Comparison of ENCODE assay signal across 9 cellular contexts in the genomic region with DNA sequence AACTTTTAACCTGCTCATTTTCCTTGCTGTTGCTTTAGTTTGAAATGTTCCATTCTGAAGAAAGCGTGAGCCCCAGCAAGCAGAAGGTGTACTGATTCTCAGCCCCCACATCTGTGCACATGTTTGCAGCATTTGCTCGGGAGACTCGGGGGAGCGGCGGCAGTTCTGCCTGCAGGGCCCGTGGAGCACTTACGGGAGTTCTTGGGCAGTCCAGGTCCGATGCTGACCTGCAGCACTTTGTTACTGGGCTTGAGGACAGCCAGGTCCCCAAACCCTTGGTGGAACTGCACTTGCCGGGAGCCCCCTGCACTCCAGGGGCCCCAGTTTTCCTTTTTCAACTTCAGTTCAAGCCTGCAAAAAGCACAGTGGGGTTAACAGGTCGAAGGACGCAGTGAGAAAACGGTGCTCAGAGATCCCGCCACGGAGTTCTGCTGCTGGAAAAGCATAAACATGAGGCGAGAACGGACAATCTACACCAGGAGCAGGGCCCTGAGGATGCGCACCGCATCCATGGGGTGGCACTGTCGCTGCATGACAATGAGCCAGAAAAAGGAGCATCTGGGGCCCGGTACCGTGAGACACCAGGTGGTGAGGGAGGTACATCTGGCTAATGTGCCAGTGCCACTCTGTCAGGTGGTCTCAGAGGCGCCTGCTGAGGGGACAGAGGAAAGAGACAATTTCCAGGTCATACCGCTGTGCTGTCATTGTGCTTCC. TPM values are rescaled to one million over a fixed set of nuclear protein-coding genes. Genes with fewer than 3 reads are reported as not detected.
DNase-seq lines count a peak whose midpoint lies in the region; ATAC-seq and TF ChIP-seq lines count a peak whose summit lies in the region.
"Had no signal": no experiment of that assay in that cellular context is flagged by ENCODE, and none has a peak within 500 bp of the region (broad histone marks: within the 10 kb centered on the region; RNA-seq: fewer than 3 reads in every experiment).

No MANE protein-coding gene starts in this region.

- DNase-seq in AG04450 (ENCODE audit: low read depth, low spot score) (no peak), HEK293T (ENCODE audit: extremely low spot score) (peak; percentile 11), PC-3 (peak; percentile 49), epithelial cell of esophagus (ENCODE audit: low read depth) (no peak), medulla oblongata (ENCODE audit: extremely low spot score) (no peak), cardiac septum (ENCODE audit: low spot score) (no peak)
- peak; percentile 42 for DNase-seq in stimulated activated naive CD8-positive, alpha-beta T cell treated with anti-CD3 and anti-CD28 coated beads, Interleukin-15, Interleukin-2, amounts not matched to agents 100 U/mL and 50 U/mL, for 24 hours

- TF ChIP-seq CTCF in AG04450 (IDR thresholded peaks at IDR 0.05; ENCODE audit: low read depth, low read length) = peak; percentile 70
- peak; percentile 69 for TF ChIP-seq CTCF in PC-3 (conservative IDR thresholded peaks at IDR 0.05; ENCODE audit: low read depth, low read length)
- TF ChIP-seq CTCF in epithelial cell of esophagus (IDR thresholded peaks at IDR 0.05; ENCODE audit: insufficient read depth, low read depth, low read length, missing control alignments) = peak; percentile 59

- H3K79me2 ChIP-seq in PC-3 (ENCODE audit: low read length) = no peaks in the 10 kb centered on the region

- no peak overlapping the region for H3K9ac ChIP-seq in PC-3 (ENCODE audit: low read length)

- CTCF ChIA-PET in AG04450 (lab: Charles Lee) (interaction anchor here (1.0 to 2.3 kb wide), 5 partner anchors 10 to 339 kb away, joined by 4 to 26 read pairs (median 6); no protein-coding TSS in a partner anchor), HEK293T (lab: Yijun Ruan, JAX) (no interaction called here), PC-3 (lab: Charles Lee) (no interaction called here)

- H3K4me2 ChIP-seq in PC-3 (ENCODE audit: low read length) = no peak overlapping the region

- H3K27me3 ChIP-seq in AG04450 (ENCODE audit: control insufficient read depth, insufficient read depth, low read length) (no peaks in the 10 kb centered on the region), PC-3 (ENCODE audit: low read length) (no peaks in the 10 kb centered on the region)
- H3K27me3 ChIP-seq: neutrophil had no signal

- no peaks in the 10 kb centered on the region for H3F3A ChIP-seq in PC-3 (ENCODE audit: low read length, unreplicated experiment)

- peak; percentile 63 for ATAC-seq in PC-3
- ATAC-seq in stimulated activated naive CD8-positive, alpha-beta T cell treated with anti-CD3 and anti-CD28 coated beads, Interleukin-15, Interleukin-2, amounts not matched to agents 100 U/mL and 50 U/mL, for 24 hours = no peak
- no peak for ATAC-seq in GM21447 (IDR thresholded peaks at IDR 0.05; ENCODE audit: unreplicated experiment)

- POLR2A ChIA-PET in AG04450 (lab: Yijun Ruan, JAX) = no interaction called here
- POLR2A ChIA-PET in HEK293T (lab: Yijun Ruan, JAX) = no interaction called here
- POLR2A ChIA-PET in PC-3 (lab: Charles Lee; ENCODE audit: unreplicated experiment) = no interaction called here

- H3K27ac ChIP-seq in AG04450 (ENCODE audit: low read depth, low read length) (no peak overlapping the region), PC-3 (ENCODE audit: low read length) (no peak overlapping the region)
- H3K27ac ChIP-seq: neutrophil had no signal

- no peaks in the 10 kb centered on the region for H4K20me1 ChIP-seq in PC-3 (ENCODE audit: low read length)

- no peak overlapping the region for H2AFZ ChIP-seq in PC-3 (ENCODE audit: low read length)

- H3K4me3 ChIP-seq in AG04450 (ENCODE audit: low read depth, low read length) (no peak overlapping the region), PC-3 (ENCODE audit: low read length) (no peak overlapping the region), epithelial cell of esophagus (ENCODE audit: low read length) (no peak overlapping the region)

- H3K9me3 ChIP-seq in AG04450 (ENCODE audit: control insufficient read depth, insufficient read depth, low read length) = no peaks in the 10 kb centered on the region
- no peaks in the 10 kb centered on the region for H3K9me3 ChIP-seq in PC-3 (ENCODE audit: low read length)
- H3K9me3 ChIP-seq: neutrophil had no signal

- BruUV-seq in PC-3 (replicated peaks; lab: Mats Ljungman, UMichigan) = no TSS peak

- no peaks in the 10 kb centered on the region for H3K9me2 ChIP-seq in PC-3 (replicated peaks; ENCODE audit: low read length)

- intact Hi-C loops in PC-3 (cut with micrococcal nuclease) = no loop called here
- intact Hi-C loops in cardiac septum (cut with DNase I) = no loop called here

- H3K36me3 ChIP-seq in PC-3 (ENCODE audit: low read depth, low read length) = peaks cover 35% of the 10 kb centered on the region
- H3K36me3 ChIP-seq: neutrophil had no signal

- no peaks in the 10 kb centered on the region for H3K4me1 ChIP-seq in PC-3 (ENCODE audit: insufficient read depth, low read length)

TF ChIP-seq in HEK293T, 16 proteins besides CTCF, POLR2A, EP300 and RAD21:
- TF ChIP-seq ARNT (IDR thresholded peaks at IDR 0.05) (no peak), FOXM1 (IDR thresholded peaks at IDR 0.05; ENCODE audit: borderline replicate concordance) (no peak), HDGF (IDR thresholded peaks at IDR 0.05; ENCODE audit: borderline replicate concordance) (no peak), SUZ12 (IDR thresholded peaks at IDR 0.05) (no peak), FOXA1 (IDR thresholded peaks at IDR 0.05) (no peak), FOXK2 (IDR thresholded peaks at IDR 0.05) (no peak), ELF4 (IDR thresholded peaks at IDR 0.05) (no peak), L3MBTL2 (conservative IDR thresholded peaks at IDR 0.05) (no peak), BHLHE40 (IDR thresholded peaks at IDR 0.05; ENCODE audit: borderline replicate concordance) (no peak), SP1 (IDR thresholded peaks at IDR 0.05) (no peak), LEF1 (IDR thresholded peaks at IDR 0.05; ENCODE audit: borderline replicate concordance) (no peak), NFRKB (IDR thresholded peaks at IDR 0.05) (no peak)
- TF ChIP-seq, protein P1, sequence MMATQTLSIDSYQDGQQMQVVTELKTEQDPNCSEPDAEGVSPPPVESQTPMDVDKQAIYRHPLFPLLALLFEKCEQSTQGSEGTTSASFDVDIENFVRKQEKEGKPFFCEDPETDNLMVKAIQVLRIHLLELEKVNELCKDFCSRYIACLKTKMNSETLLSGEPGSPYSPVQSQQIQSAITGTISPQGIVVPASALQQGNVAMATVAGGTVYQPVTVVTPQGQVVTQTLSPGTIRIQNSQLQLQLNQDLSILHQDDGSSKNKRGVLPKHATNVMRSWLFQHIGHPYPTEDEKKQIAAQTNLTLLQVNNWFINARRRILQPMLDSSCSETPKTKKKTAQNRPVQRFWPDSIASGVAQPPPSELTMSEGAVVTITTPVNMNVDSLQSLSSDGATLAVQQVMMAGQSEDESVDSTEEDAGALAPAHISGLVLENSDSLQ (IDR thresholded peaks at IDR 0.05) = no peak
TF ChIP-seq in HEK293T: peak in this region for 0.

RNA-seq across cellular contexts. Expression of gene LDHAL6B, which starts 45.6 kb away (rescaled TPM):
- not detected in 2 replicates for polyA plus RNA-seq in AG04450 (2011; rRNA removed)
- polyA minus RNA-seq in AG04450 (2011; rRNA and poly(A)+ RNA removed) = not detected in 2 replicates
- total RNA-seq in PC-3 (2014; rRNA removed) (not detected in 2 replicates), cardiac septum (not detected)

RNA-seq across cellular contexts. Expression of gene CCNB2, which starts 56.1 kb away (rescaled TPM):
- 19.7 and 25.9 TPM in 2 replicates for polyA plus RNA-seq in AG04450 (2011; rRNA removed)
- polyA minus RNA-seq in AG04450 (2011; rRNA and poly(A)+ RNA removed) = 12.6 and 16.1 TPM in 2 replicates
- 54.3 and 61.7 TPM in 2 replicates for total RNA-seq in PC-3 (2014; rRNA removed)
- 0.40 TPM for total RNA-seq in cardiac septum

Comparison
In these comparisons a context has a peak if more than half of its experiments do, and no peak if none do; other contexts are left out.
1. DNase-seq: peak in HEK293T (single experiment), PC-3 (single experiment) and stimulated activated naive CD8-positive, alpha-beta T cell treated with anti-CD3 and anti-CD28 coated beads, Interleukin-15, Interleukin-2, amounts not matched to agents 100 U/mL and 50 U/mL, for 24 hours (single experiment); none in AG04450 (single experiment), epithelial cell of esophagus (single experiment), medulla oblongata (single experiment) and cardiac septum (single experiment).
2. RNA of gene CCNB2, which starts 56.1 kb away (total RNA-seq): 54.3 to 61.7 TPM in PC-3; 0.40 TPM in cardiac septum (single experiment); every median in the first group is over 10 times any median in the second.
3. Peak in every context shown above with its lines, with median percentiles within 50 percentile points of each other: CTCF ChIP-seq.